12 cellular contexts compared by ENCODE assay signal in genomic region chr11:114366331-114367243, GRCh38. TPM values are rescaled to one million over a fixed set of nuclear protein-coding genes. Genes with fewer than 3 reads are reported as not detected.
DNase-seq lines count a peak whose midpoint lies in the region; TF ChIP-seq lines count a peak whose summit lies in the region.
"Had no signal": no experiment of that assay in that cellular context is flagged by ENCODE, and none has a peak within 500 bp of the region (broad histone marks: within the 10 kb centered on the region; RNA-seq: fewer than 3 reads in every experiment).

No MANE protein-coding gene starts in this region.

- no peaks in the 10 kb centered on the region for H3K36me3 ChIP-seq in SJCRH30
- H3K36me3 ChIP-seq: heart right ventricle, upper lobe of left lung had no signal

- no peaks in the 10 kb centered on the region for H3K27me3 ChIP-seq in SJCRH30
- H3K27me3 ChIP-seq: upper lobe of left lung had no signal

- DNase-seq in GM04504 (ENCODE audit: low read depth) (peak; percentile 38), SJCRH30 (peak; percentile 11 to 14), fibroblast of peridontal ligament (ENCODE audit: extremely low read depth) (peak; percentile 78), retinal pigment epithelial cell (ENCODE audit: low read depth) (peak; percentile 23), MV-4-11 (lab: John Stamatoyannopoulos, UW) (no peak), NCI-H2081 treated with DMSO at 0.1 percent for 48 hours (lab: John Stamatoyannopoulos, UW) (no peak)
- no peak for DNase-seq in activated CD4-positive, alpha-beta T cell treated with anti-CD3 and anti-CD28 coated beads for 1 hour
- no peak for DNase-seq in NK-92 treated with Interleukin-12 subunit alpha and Interleukin-12 subunit beta, amount 100 ng/mL, for 24 hours (lab: John Stamatoyannopoulos, UW)
- DNase-seq: heart right ventricle, NCI-H1694, right cardiac atrium, upper lobe of left lung had no signal

- H3K4me3 ChIP-seq in SJCRH30 (peak overlapping the region; percentile 39), retinal pigment epithelial cell (ENCODE audit: low read length) (peak overlapping the region; percentile 1)
- H3K4me3 ChIP-seq: heart right ventricle, upper lobe of left lung had no signal

- no peak for TF ChIP-seq CTCF in retinal pigment epithelial cell (conservative IDR thresholded peaks at IDR 0.05; ENCODE audit: low read depth, low read length)

- H3K4me1 ChIP-seq in SJCRH30 = peaks cover 13% of the 10 kb centered on the region; the same call in 1 of the 2 replicates
- H3K4me1 ChIP-seq: upper lobe of left lung had no signal

- no peaks in the 10 kb centered on the region for H3K9me3 ChIP-seq in SJCRH30 (replicated peaks)
- H3K9me3 ChIP-seq: upper lobe of left lung had no signal

- peak overlapping the region; percentile 80 for H3K27ac ChIP-seq in SJCRH30
- H3K27ac ChIP-seq: heart right ventricle, upper lobe of left lung had no signal

RNA-seq across cellular contexts. Expression of gene C11orf71, which starts 33.7 kb away (rescaled TPM):
- 3.2 and 3.6 TPM in 2 replicates for total RNA-seq in SJCRH30 (2014; rRNA removed; shearing (Covaris generic))

RNA-seq across cellular contexts. Expression of gene RBM7, which starts 33.9 kb away (rescaled TPM):
- 17.4 and 19.9 TPM in 2 replicates for total RNA-seq in SJCRH30 (2014; rRNA removed; shearing (Covaris generic))

Comparison
In these comparisons a context has a peak if more than half of its experiments do, and no peak if none do; other contexts are left out.
1. DNase-seq: peak in GM04504 (single experiment), SJCRH30 (2 of 2), fibroblast of peridontal ligament (single experiment) and retinal pigment epithelial cell (single experiment); none in MV-4-11 (single experiment), activated CD4-positive, alpha-beta T cell treated with anti-CD3 and anti-CD28 coated beads for 1 hour (single experiment), NCI-H2081 treated with DMSO at 0.1 percent for 48 hours (single experiment) and NK-92 treated with Interleukin-12 subunit alpha and Interleukin-12 subunit beta, amount 100 ng/mL, for 24 hours (single experiment).